In the genomic region with DNA sequence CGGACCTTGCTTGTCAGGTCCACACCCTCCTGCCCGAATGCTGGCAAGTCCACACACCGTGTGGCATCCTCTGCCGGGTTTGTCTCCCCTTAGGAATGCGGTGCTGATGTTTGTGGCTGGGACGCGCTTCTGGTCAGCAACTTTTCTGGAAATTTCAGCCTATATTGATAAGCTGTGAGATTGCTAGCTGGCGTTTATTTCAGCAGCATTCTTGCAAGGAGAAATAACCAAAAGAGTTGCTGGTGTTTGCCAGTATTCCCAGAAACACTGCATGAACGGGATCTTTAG, we compare ENCODE assay signal across 8 cellular contexts. TPM values are rescaled to one million over a fixed set of nuclear protein-coding genes. Genes with fewer than 3 reads are reported as not detected.
DNase-seq lines count a peak whose midpoint lies in the region; ATAC-seq, FAIRE-seq and TF ChIP-seq lines count a peak whose summit lies in the region.

No MANE protein-coding gene starts in this region.

- DNase-seq in NCI-H2227 (lab: John Stamatoyannopoulos, UW; ENCODE audit: unreplicated experiment) (peak; percentile 66), NCI-H2227 treated with DMSO at 0.1 percent for 48 hours (lab: John Stamatoyannopoulos, UW) (no peak), dermis blood vessel endothelial cell (peak; percentile 66), mesothelial cell of epicardium (ENCODE audit: low spot score in 2 of 2, unreplicated experiment in 2 of 2) (no peak), GM19239 (ENCODE audit: insufficient read length, low spot score) (no peak), DMS79 (lab: John Stamatoyannopoulos, UW) (no peak)

- H3K36me3 ChIP-seq in OCI-LY3 (replicated peaks; ENCODE audit: low read depth, low read length), result peaks cover 10% of the 10 kb centered on the region

- peak overlapping the region; percentile 84 for H3K4me2 ChIP-seq in OCI-LY3 (ENCODE audit: low read length)

- no peak for TF ChIP-seq CTCF in OCI-LY3 (IDR thresholded peaks at IDR 0.05; ENCODE audit: low read depth, low read length)
- no peak for TF ChIP-seq CTCF in mesothelial cell of epicardium (IDR thresholded peaks at IDR 0.05; ENCODE audit: unreplicated experiment)

- peak overlapping the region; percentile 93 for H3K27ac ChIP-seq in OCI-LY3 (ENCODE audit: low read length)

- H2AFZ ChIP-seq in OCI-LY3 (ENCODE audit: low read depth, low read length), result no peak overlapping the region

- peak overlapping the region; percentile 98 for H3K27ac Mint-ChIP-seq in mesothelial cell of epicardium

- H3K27me3 Mint-ChIP-seq in mesothelial cell of epicardium (ENCODE audit: low read depth), result no peaks in the 10 kb centered on the region

- no peaks in the 10 kb centered on the region for H3K9me3 ChIP-seq in OCI-LY3 (ENCODE audit: insufficient read depth, low read length)

- FAIRE-seq in GM19239 (lab: Jason Lieb, UNC), result no peak

- H3K27me3 ChIP-seq in OCI-LY3 (ENCODE audit: low read depth, low read length), result no peaks in the 10 kb centered on the region

- H3K36me3 Mint-ChIP-seq in mesothelial cell of epicardium, result no peaks in the 10 kb centered on the region

- no peaks in the 10 kb centered on the region for H3K9me3 Mint-ChIP-seq in mesothelial cell of epicardium

- peak overlapping the region; percentile 100 for H3K4me3 Mint-ChIP-seq in mesothelial cell of epicardium

- ATAC-seq in GM21737 (IDR thresholded peaks at IDR 0.05; ENCODE audit: unreplicated experiment), result no peak

- peak overlapping the region; percentile 99 for H3K4me3 ChIP-seq in OCI-LY3 (ENCODE audit: low read length)

- peaks cover 28% of the 10 kb centered on the region for H3K4me1 Mint-ChIP-seq in mesothelial cell of epicardium

- H4K20me1 ChIP-seq in OCI-LY3 (ENCODE audit: insufficient read depth, low read length), result peaks cover 29% of the 10 kb centered on the region

- H3K9ac ChIP-seq in OCI-LY3 (ENCODE audit: low read length), result peak overlapping the region; percentile 91

- peaks cover 80% of the 10 kb centered on the region for H3K79me2 ChIP-seq in OCI-LY3 (ENCODE audit: low read length)

- peaks cover 33% of the 10 kb centered on the region for H3K4me1 ChIP-seq in OCI-LY3 (ENCODE audit: low read length)

RNA-seq across cellular contexts. Expression of gene CEPT1, which starts 0.6 kb away (rescaled TPM):
- total RNA-seq in dermis blood vessel endothelial cell (41.9 and 57.7 TPM in 2 replicates), mesothelial cell of epicardium (34.6 to 38.9 TPM (median 35.6 TPM) in 3 replicates)

RNA-seq across cellular contexts. Expression of gene DRAM2, which starts 0.7 kb away (rescaled TPM):
- total RNA-seq in dermis blood vessel endothelial cell (43.1 and 70.1 TPM in 2 replicates), mesothelial cell of epicardium (29.8 to 37.9 TPM (median 30.3 TPM) in 3 replicates)

RNA-seq across cellular contexts. Expression of gene DENND2D, which starts 59.8 kb away (rescaled TPM):
- 2.6 and 2.7 TPM in 2 replicates for total RNA-seq in dermis blood vessel endothelial cell
- 4.1 to 4.8 TPM (median 4.7 TPM) in 3 replicates for total RNA-seq in mesothelial cell of epicardium

Comparison
In these comparisons a context has a peak if more than half of its experiments do, and no peak if none do; other contexts are left out.
1. DNase-seq: peak in NCI-H2227 (single experiment) and dermis blood vessel endothelial cell (single experiment); none in NCI-H2227 treated with DMSO at 0.1 percent for 48 hours (single experiment), mesothelial cell of epicardium (0 of 2), GM19239 (single experiment) and DMS79 (single experiment).